In genomic region chr1:48726557-48726956, GRCh38 we compare ENCODE assay signal across 23 cellular contexts. TPM values are rescaled to one million over a fixed set of nuclear protein-coding genes. Genes with fewer than 3 reads are reported as not detected.
"Had no signal": no experiment of that assay in that cellular context is flagged by ENCODE, and none has a peak within 500 bp of the region (broad histone marks: within the 10 kb centered on the region; RNA-seq: fewer than 3 reads in every experiment).

No MANE protein-coding gene starts in this region.

- DNase-seq: activated CD4-positive, alpha-beta memory T cell treated with anti-CD3 and anti-CD28 coated beads for 36 hours; activated CD4-positive, alpha-beta T cell treated with anti-CD3 and anti-CD28 coated beads, Interleukin-2, amount 10 ng/mL, durations not matched to agents 7 days and 5 days; activated CD4-positive, CD25-positive, alpha-beta regulatory T cell; activated CD8-positive, alpha-beta memory T cell treated with anti-CD3 and anti-CD28 coated beads for 24 hours; activated effector memory CD4-positive, alpha-beta T cell treated with anti-CD3 and anti-CD28 coated beads, Interleukin-2, amount 50 U/mL, for 16 hours; activated naive CD4-positive, alpha-beta T cell treated with Interleukin-2 at 50 U/mL for 16 hours; activated T-cell treated with anti-CD3 and anti-CD28 coated beads, Interleukin-2, amount 50 U/mL, for 4 hours; amygdala; cortex of kidney; NCI-H1092; NCI-H1417; NCI-H187; NCI-H2081; NCI-H510A treated with DMSO at 0.1 percent for 48 hours; NCI-H69; NK-92 treated with Interleukin-12 subunit alpha and Interleukin-12 subunit beta, amount 100 ng/mL, for 24 hours; PC-9; SIG-M5; T-cell had no signal

- H3K27me3 Mint-ChIP-seq: activated CD4-positive, alpha-beta memory T cell treated with anti-CD3 and anti-CD28 coated beads for 36 hours; activated CD4-positive, alpha-beta T cell treated with anti-CD3 and anti-CD28 coated beads, Interleukin-2, amount 10 ng/mL, durations not matched to agents 7 days and 5 days; activated naive CD8-positive, alpha-beta T cell; brain; central memory CD8-positive, alpha-beta T cell; T-cell had no signal

- H3K27ac Mint-ChIP-seq: activated CD4-positive, alpha-beta memory T cell treated with anti-CD3 and anti-CD28 coated beads for 36 hours; activated CD4-positive, alpha-beta T cell treated with anti-CD3 and anti-CD28 coated beads, Interleukin-2, amount 10 ng/mL, durations not matched to agents 7 days and 5 days; activated naive CD8-positive, alpha-beta T cell; T-cell had no signal

- H3K4me3 Mint-ChIP-seq: activated CD4-positive, alpha-beta memory T cell treated with anti-CD3 and anti-CD28 coated beads for 36 hours; activated CD4-positive, alpha-beta T cell treated with anti-CD3 and anti-CD28 coated beads, Interleukin-2, amount 10 ng/mL, durations not matched to agents 7 days and 5 days; activated naive CD8-positive, alpha-beta T cell; activated T-cell treated with anti-CD3 and anti-CD28 coated beads, Interleukin-2, amount 50 U/mL, for 4 hours; brain; central memory CD8-positive, alpha-beta T cell; T-cell had no signal

- H3K9me3 Mint-ChIP-seq: activated CD4-positive, alpha-beta memory T cell treated with anti-CD3 and anti-CD28 coated beads for 36 hours; activated CD4-positive, alpha-beta T cell treated with anti-CD3 and anti-CD28 coated beads, Interleukin-2, amount 10 ng/mL, durations not matched to agents 7 days and 5 days; activated T-cell treated with anti-CD3 and anti-CD28 coated beads, Interleukin-2, amount 50 U/mL, for 4 hours; brain; central memory CD8-positive, alpha-beta T cell; T-cell had no signal

- ATAC-seq: activated T-cell treated with anti-CD3 and anti-CD28 coated beads, Interleukin-2, amount 50 U/mL, for 4 hours; T-cell had no signal

- H3K36me3 Mint-ChIP-seq: activated CD4-positive, alpha-beta memory T cell treated with anti-CD3 and anti-CD28 coated beads for 36 hours; T-cell had no signal

- H3K4me3 ChIP-seq: PC-9 had no signal

RNA-seq across cellular contexts. Expression of gene BEND5, which starts 50.1 kb away (rescaled TPM):
- total RNA-seq: MCF 10A, PC-9 had no signal
